ENCODE assay signal across 17 cellular contexts in genomic region chrX:52979568-52979967, GRCh38. TPM values are rescaled to one million over a fixed set of nuclear protein-coding genes. Genes with fewer than 3 reads are reported as not detected.
A peak's percentile ranks its signal among the peaks of the same experiment; 100 is the strongest.
DNase-seq lines count a peak whose midpoint lies in the region; ATAC-seq, FAIRE-seq and TF ChIP-seq lines count a peak whose summit lies in the region.
"Had no signal": no experiment of that assay in that cellular context is flagged by ENCODE, and none has a peak within 500 bp of the region (broad histone marks: within the 10 kb centered on the region; RNA-seq: fewer than 3 reads in every experiment).

No MANE protein-coding gene starts in this region.

- H3K9me3 ChIP-seq in A549 (no peaks in the 10 kb centered on the region), hepatocyte (ENCODE audit: low read depth) (no peaks in the 10 kb centered on the region), small intestine (ENCODE audit: control insufficient read depth, low read depth) (no peaks in the 10 kb centered on the region)
- H3K9me3 ChIP-seq: esophagus squamous epithelium had no signal

- H3K4me3 ChIP-seq in A549 (no peak overlapping the region), hepatocyte (no peak overlapping the region), small intestine (ENCODE audit: low read depth in 1 of 2, low read length in 2 of 2) (no peak overlapping the region)
- H3K4me3 ChIP-seq: esophagus squamous epithelium had no signal

- H2AFZ ChIP-seq in hepatocyte, result no peak overlapping the region

- POLR2A ChIA-PET in A549 (lab: Yijun Ruan, JAX), result no interaction called here

- no peaks in the 10 kb centered on the region for H3K9me2 ChIP-seq in hepatocyte (replicated peaks; ENCODE audit: insufficient read depth)

- H3K27ac ChIP-seq in A549 (peak overlapping the region; percentile 76 to 85; a peak in 5 of 6 replicates), hepatocyte (peak overlapping the region; percentile 63), small intestine (ENCODE audit: low read depth in 1 of 2, low read length in 1 of 2) (no peak overlapping the region)

- no peak for TF ChIP-seq EP300 in A549 (IDR thresholded peaks at IDR 0.05)

- H3K36me3 ChIP-seq in hepatocyte (replicated peaks; ENCODE audit: insufficient read depth, low read depth) (no peaks in the 10 kb centered on the region), small intestine (ENCODE audit: control insufficient read depth in 2 of 2, insufficient read depth in 2 of 2, low read length in 2 of 2) (no peaks in the 10 kb centered on the region)
- H3K36me3 ChIP-seq: esophagus squamous epithelium had no signal

- no peak for TF ChIP-seq RAD21 in A549 (conservative IDR thresholded peaks at IDR 0.05 in 1 of 2, IDR thresholded peaks at IDR 0.05 in 1 of 2)

- H3K4me2 ChIP-seq in A549, result no peak overlapping the region; the same call in 2 of the 3 replicates
- no peak overlapping the region for H3K4me2 ChIP-seq in hepatocyte

- DNase-seq in A549 (ENCODE audit: low read depth in 1 of 2, low spot score in 1 of 2), result no peak
- peak; percentile 52 for DNase-seq in amniotic epithelial cell (ENCODE audit: low read depth)
- no peak for DNase-seq in hepatocyte (ENCODE audit: low spot score)
- DNase-seq in small intestine, result peak; percentile 68
- DNase-seq in NCI-H226, result no peak
- no peak for DNase-seq in iPS-NIHi7 (ENCODE audit: extremely low spot score)
- DNase-seq: DMS53; effector memory CD4-positive, alpha-beta T cell; esophagus squamous epithelium; Kasumi-1; NCI-H1105 treated with DMSO at 0.1 percent for 48 hours; NCI-H69; stimulated activated CD4-positive, alpha-beta T cell treated with anti-CD3 and anti-CD28 coated beads, Interleukin-1b, Interleukin-23, amount 100 ng/mL, for 48 hours; T-helper 17 cell had no signal

- FAIRE-seq in A549 (lab: Jason Lieb, UNC) (no peak), small intestine (lab: Jason Lieb, UNC) (no peak)

- H3K27me3 ChIP-seq in hepatocyte, result no peaks in the 10 kb centered on the region
- no peaks in the 10 kb centered on the region for H3K27me3 ChIP-seq in small intestine (ENCODE audit: control insufficient read depth in 2 of 2, insufficient read depth in 2 of 2, low read length in 2 of 2)
- H3K27me3 ChIP-seq: esophagus squamous epithelium had no signal

- WGBS in A549 (ENCODE audit: missing lambda C conversion rate), result 87% methylated on average over 3 of the region's 4 CpGs
- 65% methylated on average over 4 of the region's 4 CpGs for WGBS in hepatocyte (ENCODE audit: low lambda C conversion rate, missing lambda C conversion rate)
- WGBS in small intestine, 3 donors, result 26 to 55% (median 42%) methylated on average over 4 of the region's 4 CpGs

- TF ChIP-seq POLR2A in A549 (IDR thresholded peaks at IDR 0.05; ENCODE audit: low read length), result no peak

- ATAC-seq in A549 (no peak), HG03139 (IDR thresholded peaks at IDR 0.05; ENCODE audit: unreplicated experiment) (no peak), GM21529 (IDR thresholded peaks at IDR 0.05; ENCODE audit: unreplicated experiment) (no peak)
- ATAC-seq: T-helper 17 cell, WTC11 had no signal

- CTCF ChIA-PET in A549 (lab: Yijun Ruan, JAX), result no interaction called here

- H3K4me1 ChIP-seq in A549 (peaks cover 21% of the 10 kb centered on the region), hepatocyte (ENCODE audit: insufficient read depth) (no peaks in the 10 kb centered on the region), small intestine (ENCODE audit: control insufficient read depth in 2 of 2, insufficient read depth in 1 of 2, low read depth in 1 of 2, low read length in 1 of 2) (peaks cover 0 to 4% of the 10 kb centered on the region in 2 donors)

- peaks cover 10% of the 10 kb centered on the region for H3K79me2 ChIP-seq in hepatocyte

- H4K20me1 ChIP-seq in hepatocyte (ENCODE audit: insufficient read depth, poor library complexity, severe bottlenecking), result no peaks in the 10 kb centered on the region

- TF ChIP-seq CTCF in A549 (IDR thresholded peaks at IDR 0.05) (no peak), hepatocyte (IDR thresholded peaks at IDR 0.05; ENCODE audit: poor library complexity) (no peak)

TF ChIP-seq in A549, 52 proteins besides CTCF, POLR2A, EP300 and RAD21:
- TF ChIP-seq ZC3H11A (IDR thresholded peaks at IDR 0.05) (no peak), HOXA7 (CRISPR knock-in tag; IDR thresholded peaks at IDR 0.05) (no peak), MAX (IDR thresholded peaks at IDR 0.05) (no peak), JUNB (IDR thresholded peaks at IDR 0.05) (no peak), CEBPB (IDR thresholded peaks at IDR 0.05) (no peak), CBX2 (IDR thresholded peaks at IDR 0.05; ENCODE audit: borderline replicate concordance, low read depth) (no peak), RARB (CRISPR knock-in tag; IDR thresholded peaks at IDR 0.05) (no peak)

RNA-seq across cellular contexts. Expression of gene FAM156A, which starts 21.2 kb away (rescaled TPM):
- polyA plus RNA-seq in A549 (2011; rRNA removed) (18.2 and 22.6 TPM in 2 replicates), A549 (2017; fragmentation: RNase III; extraction: RNeasy Plus Mini Kit Qiagen cat#74134 plus additional on column Dnase treatment) (19.8 to 24.8 TPM (median 20.1 TPM) in 3 replicates), hepatocyte (26.6 and 43.1 TPM in 2 replicates), small intestine (10 to 100 TPM; 10.8 to 16.5 (median 14.3) TPM)
- 21.4 and 31.9 TPM in 2 replicates for polyA plus RNA-seq in A549 (2012; cell fraction: cytosol; rRNA removed)
- polyA plus RNA-seq in A549 (2012; cell fraction: nucleus; rRNA removed), result 76.0 and 108 TPM in 2 replicates
- polyA minus RNA-seq in A549 (2011; rRNA and poly(A)+ RNA removed), result 4.8 and 10.2 TPM in 2 replicates
- 10.8 and 16.9 TPM in 2 replicates for total RNA-seq in hepatocyte

Comparison
In these comparisons a context has a peak if more than half of its experiments do, and no peak if none do; other contexts are left out.
1. DNase-seq: peak in amniotic epithelial cell (single experiment) and small intestine (single experiment); none in A549 (0 of 2), hepatocyte (single experiment), NCI-H226 (single experiment) and iPS-NIHi7 (single experiment).
2. H3K27ac ChIP-seq: peak in A549 (2 of 2) and hepatocyte (single experiment); none in small intestine (0 of 2).